In genomic region chr7:6153646-6154541, GRCh38 we compare ENCODE assay signal across 21 cellular contexts.
"Had no signal": no experiment of that assay in that cellular context is flagged by ENCODE, and none has a peak within 500 bp of the region (broad histone marks: within the 10 kb centered on the region; RNA-seq: fewer than 3 reads in every experiment).

No MANE protein-coding gene starts in this region.

- H3K27ac Mint-ChIP-seq: activated CD8-positive, alpha-beta T cell treated with anti-CD3 and anti-CD28 coated beads, Interleukin-2, amount 10 ng/mL, durations not matched to agents 7 days and 5 days; activated naive CD8-positive, alpha-beta T cell treated with anti-CD3 and anti-CD28 coated beads, Interleukin-2, amount 10 ng/mL, durations not matched to agents 7 days and 5 days; T-helper 1 cell treated with Interleukin-12 subunit alpha and Interleukin-12 subunit beta and Interleukin-4 antibody, amounts not matched to agents 30 μg/mL and 1 μg/mL, for 36 hours had no signal

- DNase-seq: activated CD4-positive, alpha-beta T cell treated with anti-CD3 and anti-CD28 coated beads for 48 hours; activated CD4-positive, alpha-beta T cell treated with anti-CD3 and anti-CD28 coated beads, Interleukin-2, amount 50 U/mL, for 4 hours; activated CD4-positive, CD25-positive, alpha-beta regulatory T cell treated with anti-CD3 and anti-CD28 coated beads, Interleukin-2, amount 50 U/mL, for 72 hours; activated CD8-positive, alpha-beta memory T cell treated with anti-CD3 and anti-CD28 coated beads, Interleukin-2, amount 50 U/mL, for 48 hours; activated CD8-positive, alpha-beta T cell treated with anti-CD3 and anti-CD28 coated beads, Interleukin-2, amount 10 ng/mL, durations not matched to agents 7 days and 5 days; activated naive CD4-positive, alpha-beta T cell treated with anti-CD3 and anti-CD28 coated beads, Interleukin-2, amount 50 U/mL, for 16 hours; activated naive CD8-positive, alpha-beta T cell treated with anti-CD3 and anti-CD28 coated beads, Interleukin-2, amount 10 ng/mL, durations not matched to agents 7 days and 5 days; activated T-cell treated with anti-CD3 and anti-CD28 coated beads, Interleukin-2, amount 50 U/mL, for 1 hour; anterior cingulate cortex; Karpas-422; MM.1S; NCI-H1105; NCI-H146; NCI-H187 treated with DMSO at 0.1 percent for 48 hours; NCI-H2081 treated with DMSO at 0.1 percent for 48 hours; NCI-H446; NCI-H524; PC-3; SHP77 treated with DMSO at 0.1 percent for 48 hours had no signal

- H3K4me3 Mint-ChIP-seq: activated CD8-positive, alpha-beta T cell treated with anti-CD3 and anti-CD28 coated beads, Interleukin-2, amount 10 ng/mL, durations not matched to agents 7 days and 5 days; activated naive CD8-positive, alpha-beta T cell treated with anti-CD3 and anti-CD28 coated beads, Interleukin-2, amount 10 ng/mL, durations not matched to agents 7 days and 5 days; T-helper 1 cell treated with Interleukin-12 subunit alpha and Interleukin-12 subunit beta and Interleukin-4 antibody, amounts not matched to agents 30 μg/mL and 1 μg/mL, for 36 hours had no signal

- H3K9me3 ChIP-seq: adrenal gland had no signal

- ATAC-seq: activated CD8-positive, alpha-beta T cell treated with anti-CD3 and anti-CD28 coated beads, Interleukin-2, amount 10 ng/mL, durations not matched to agents 7 days and 5 days; PC-3 had no signal

- H3K27ac ChIP-seq: adrenal gland had no signal

- H3K4me3 ChIP-seq: adrenal gland had no signal

- H3K9me3 Mint-ChIP-seq: activated naive CD8-positive, alpha-beta T cell treated with anti-CD3 and anti-CD28 coated beads, Interleukin-2, amount 10 ng/mL, durations not matched to agents 7 days and 5 days; T-helper 1 cell treated with Interleukin-12 subunit alpha and Interleukin-12 subunit beta and Interleukin-4 antibody, amounts not matched to agents 30 μg/mL and 1 μg/mL, for 36 hours had no signal

- H3K27me3 ChIP-seq: adrenal gland had no signal

- H3K27me3 Mint-ChIP-seq: activated naive CD8-positive, alpha-beta T cell treated with anti-CD3 and anti-CD28 coated beads, Interleukin-2, amount 10 ng/mL, durations not matched to agents 7 days and 5 days had no signal

- H3K4me1 Mint-ChIP-seq: activated naive CD8-positive, alpha-beta T cell treated with anti-CD3 and anti-CD28 coated beads, Interleukin-2, amount 10 ng/mL, durations not matched to agents 7 days and 5 days had no signal
